ENCODE assay signal across 14 cellular contexts in genomic region chr19:50921391-50922315, GRCh38. TPM values are rescaled to one million over a fixed set of nuclear protein-coding genes. Genes with fewer than 3 reads are reported as not detected.
DNase-seq lines count a peak whose midpoint lies in the region; ATAC-seq, FAIRE-seq and TF ChIP-seq lines count a peak whose summit lies in the region.
"Had no signal": no experiment of that assay in that cellular context is flagged by ENCODE, and none has a peak within 500 bp of the region (broad histone marks: within the 10 kb centered on the region; RNA-seq: fewer than 3 reads in every experiment).

No MANE protein-coding gene starts in this region.

- H3K4me3 Mint-ChIP-seq in activated T-cell treated with anti-CD3 and anti-CD28 coated beads, Interleukin-2, amount 50 U/mL, for 4 hours = no peak overlapping the region
- H3K4me3 Mint-ChIP-seq in stimulated activated naive B cell treated with anti-CD40 and anti-IgM and Interleukin-4, amounts not matched to agents 10 μg/mL and 1 μg/mL and 100 μg/mL, for 72 hours = peak overlapping the region; percentile 14 to 20
- H3K4me3 Mint-ChIP-seq: CD4-positive, CD25-positive, alpha-beta regulatory T cell had no signal

- H3K4me1 Mint-ChIP-seq in activated T-cell treated with anti-CD3 and anti-CD28 coated beads, Interleukin-2, amount 50 U/mL, for 4 hours (ENCODE audit: low read depth) = peaks cover 7% of the 10 kb centered on the region
- H3K4me1 Mint-ChIP-seq in stimulated activated naive B cell treated with anti-CD40 and anti-IgM and Interleukin-4, amounts not matched to agents 10 μg/mL and 1 μg/mL and 100 μg/mL, for 72 hours = peaks cover 9 to 11% of the 10 kb centered on the region in 2 donors

- no peak for DNase-seq in activated T-cell treated with anti-CD3 and anti-CD28 coated beads, Interleukin-2, amount 50 U/mL, for 4 hours
- no peak for DNase-seq in activated T-cell treated with anti-CD3 and anti-CD28 coated beads, Interleukin-2, amount 50 U/mL, for 1 hour
- DNase-seq in NCI-H146 (lab: John Stamatoyannopoulos, UW) (peak; percentile 89), GM12878 (ENCODE audit: low read depth, low spot score) (no peak), cerebellar cortex (ENCODE audit: low spot score) (no peak), HK-2 (ENCODE audit: unreplicated experiment) (no peak), SKM-1 (lab: John Stamatoyannopoulos, UW; ENCODE audit: unreplicated experiment) (no peak)
- no peak for DNase-seq in stimulated activated naive B cell treated with anti-CD40 and anti-IgM and Interleukin-4, amounts not matched to agents 10 μg/mL and 1 μg/mL and 100 μg/mL, for 72 hours

- no peaks in the 10 kb centered on the region for H3K4me1 ChIP-seq in GM12878 (ENCODE audit: control insufficient read depth, insufficient read depth, low read length)

- RAD21 ChIA-PET in GM12878 (lab: Charles Lee; ENCODE audit: unreplicated experiment) = interaction anchor here (0.8 to 2.5 kb wide), 42 partner anchors 10 to 553 kb away, joined by 3 to 41 read pairs (median 5); partner anchors contain the start of genes KLK3 and KLK4

- WGBS in GM12878 (ENCODE audit: insufficient coverage, insufficient replicate concordance, low lambda C conversion rate, missing lambda C conversion rate) = 4% methylated on average over 12 of the region's 12 CpGs

- no peaks in the 10 kb centered on the region for H3K9me3 Mint-ChIP-seq in activated T-cell treated with anti-CD3 and anti-CD28 coated beads, Interleukin-2, amount 50 U/mL, for 4 hours
- no peaks in the 10 kb centered on the region for H3K9me3 Mint-ChIP-seq in stimulated activated naive B cell treated with anti-CD40 and anti-IgM and Interleukin-4, amounts not matched to agents 10 μg/mL and 1 μg/mL and 100 μg/mL, for 72 hours

- H3K4me2 ChIP-seq in GM12878 (ENCODE audit: control insufficient read depth, insufficient read depth) = no peak overlapping the region

- POLR2A ChIA-PET in GM12878 (lab: Charles Lee) = interaction anchor here (0.5 to 1.2 kb wide), 2 partner anchors 121 to 207 kb away, joined by 3 to 4 read pairs; no protein-coding TSS in a partner anchor

- intact Hi-C loops in GM12878 (cut with micrococcal nuclease; ENCODE audit: unreplicated experiment) = loop anchor here (1.0 to 2.0 kb wide), 4 partner anchors 83 to 384 kb away; no protein-coding TSS in a partner anchor

- H3K9me3 ChIP-seq in GM12878 (replicated peaks; ENCODE audit: control insufficient read depth, insufficient read depth, low read length) = no peaks in the 10 kb centered on the region

- SMC1A ChIA-PET in GM12878 (lab: Charles Lee; ENCODE audit: uncharacterized antibody, unreplicated experiment) = interaction anchor here (0.7 to 3.0 kb wide), 34 partner anchors 9 to 564 kb away, joined by 3 to 37 read pairs (median 6); partner anchors contain the start of gene POLD1

- peaks cover 50% of the 10 kb centered on the region for H3K27me3 Mint-ChIP-seq in activated T-cell treated with anti-CD3 and anti-CD28 coated beads, Interleukin-2, amount 50 U/mL, for 4 hours (ENCODE audit: low read depth)
- H3K27me3 Mint-ChIP-seq in stimulated activated naive B cell treated with anti-CD40 and anti-IgM and Interleukin-4, amounts not matched to agents 10 μg/mL and 1 μg/mL and 100 μg/mL, for 72 hours = peaks cover 35 to 51% of the 10 kb centered on the region in 2 donors

- no peaks in the 10 kb centered on the region for H3K36me3 Mint-ChIP-seq in activated T-cell treated with anti-CD3 and anti-CD28 coated beads, Interleukin-2, amount 50 U/mL, for 4 hours (ENCODE audit: insufficient read depth)
- no peaks in the 10 kb centered on the region for H3K36me3 Mint-ChIP-seq in stimulated activated naive B cell treated with anti-CD40 and anti-IgM and Interleukin-4, amounts not matched to agents 10 μg/mL and 1 μg/mL and 100 μg/mL, for 72 hours
- H3K36me3 Mint-ChIP-seq: CD4-positive, CD25-positive, alpha-beta regulatory T cell had no signal

- no peak overlapping the region for H3K4me3 ChIP-seq in GM12878

- no peak overlapping the region for H3K27ac Mint-ChIP-seq in stimulated activated naive B cell treated with anti-CD40 and anti-IgM and Interleukin-4, amounts not matched to agents 10 μg/mL and 1 μg/mL and 100 μg/mL, for 72 hours
- H3K27ac Mint-ChIP-seq: CD4-positive, CD25-positive, alpha-beta regulatory T cell; progenitor cell of endocrine pancreas had no signal

- no peak overlapping the region for H3K27ac ChIP-seq in GM12878 (ENCODE audit: control insufficient read depth, insufficient read depth)

- H4K20me1 ChIP-seq in GM12878 (ENCODE audit: control insufficient read depth, insufficient read depth) = no peaks in the 10 kb centered on the region

- BruUV-seq in GM12878 (replicated peaks; lab: Mats Ljungman, UMichigan) = no TSS peak

- in situ Hi-C loops in GM12878 (cut with MboI) = loop anchor here (10.0 kb wide), 1 partner anchor 387 kb away; no protein-coding TSS in a partner anchor

- H3K9ac ChIP-seq in GM12878 (ENCODE audit: control insufficient read depth, insufficient read depth, low read length) = 0 out of 2 replicates have a peak overlapping the region, but pooled peaks have one; percentile 5

- TF ChIP-seq CTCF in GM12878 (IDR thresholded peaks at IDR 0.05 in 2 of 3, conservative IDR thresholded peaks at IDR 0.05 in 1 of 3; ENCODE audit: control insufficient read depth in 2 of 3, extremely low read depth in 1 of 3, insufficient read depth in 1 of 3, low read depth in 3 of 3, low read length in 3 of 3) = no peak

- ATAC-seq in activated T-cell treated with anti-CD3 and anti-CD28 coated beads, Interleukin-2, amount 50 U/mL, for 4 hours = peak; percentile 32 to 58
- ATAC-seq in GM12878 = peak; percentile 65
- peak; percentile 61 to 68 for ATAC-seq in stimulated activated naive B cell treated with anti-CD40 and anti-IgM and Interleukin-4, amounts not matched to agents 10 μg/mL and 1 μg/mL and 100 μg/mL, for 72 hours (replicated peaks)

- no peak for TF ChIP-seq POLR2A in GM12878 (IDR thresholded peaks at IDR 0.05; ENCODE audit: low read depth, low read length)

- H3K36me3 ChIP-seq in GM12878 (ENCODE audit: control insufficient read depth in 2 of 2, insufficient read depth in 2 of 2, low read length in 1 of 2) = no peaks in the 10 kb centered on the region

- CTCF ChIA-PET in GM12878 (lab: Yijun Ruan, JAX) = interaction anchor here (0.6 to 4.5 kb wide), 58 partner anchors 10 to 693 kb away, joined by 3 to 42 read pairs (median 5); partner anchors contain the start of genes ACP4, KLK2, KLK3 and KLK4

- FAIRE-seq in GM12878 (lab: Jason Lieb, UNC) = no peak
- FAIRE-seq: HTR-8/SVneo had no signal

- H3K27me3 ChIP-seq in GM12878 (replicated peaks in 1 of 2; ENCODE audit: control insufficient read depth in 2 of 2, insufficient read depth in 2 of 2, low read length in 1 of 2) = no peaks in the 10 kb centered on the region

- TF ChIP-seq EP300 in GM12878 (IDR thresholded peaks at IDR 0.05; ENCODE audit: borderline replicate concordance in 1 of 2, control insufficient read depth in 1 of 2, low read depth in 2 of 2, low read length in 2 of 2) = no peak

- H3K79me2 ChIP-seq in GM12878 (ENCODE audit: control insufficient read depth, insufficient read depth, low read length) = no peaks in the 10 kb centered on the region

- H2AFZ ChIP-seq in GM12878 (ENCODE audit: control insufficient read depth, low read depth, low read length) = peak overlapping the region; percentile 18; the same call in 1 of the 2 replicates

- TF ChIP-seq RAD21 in GM12878 (IDR thresholded peaks at IDR 0.05; ENCODE audit: insufficient read depth, low read depth, low read length) = no peak

RNA-seq across cellular contexts. Expression of gene KLK4, which starts 10.5 kb away (rescaled TPM):
- not detected for total RNA-seq in activated T-cell treated with anti-CD3 and anti-CD28 coated beads, Interleukin-2, amount 50 U/mL, for 4 hours
- total RNA-seq in GM12878 (2013; cell fraction: nucleolus; rRNA removed) = 0.81 TPM in 1 of 2 replicates, not detected in the other
- total RNA-seq in GM12878 (2014; rRNA removed) = not detected in 2 replicates
- total RNA-seq in GM12878 (2014; rRNA removed; fragmentation: Illumina TruSeq; extraction: Trizol) = 0.14 TPM in 1 of 2 replicates, not detected in the other
- not detected in 2 replicates for total RNA-seq in GM12878 (2021)
- polyA plus RNA-seq in GM12878 (2011; ENCODE audit: low read depth) = not detected
- 0.13 and 0.31 TPM in 2 replicates for polyA plus RNA-seq in GM12878 (2011; rRNA removed)
- polyA plus RNA-seq in GM12878 (2011; cell fraction: cytosol; rRNA removed) = 0.40 and 0.84 TPM in 2 replicates
- polyA plus RNA-seq in GM12878 (2011; cell fraction: nucleus; rRNA removed) = 0.73 and 1.4 TPM in 2 replicates
- polyA plus RNA-seq in GM12878 (2012) = 0.28 and 1.5 TPM in 2 replicates
- polyA plus RNA-seq in GM12878 (2014; fragmentation: Illumina TruSeq; extraction: Trizol) = 0.06 TPM in 1 of 2 replicates, not detected in the other
- polyA plus RNA-seq in GM12878 (2014; fragmentation: Nextera tagmentation; extraction: Ambion mirVana) = not detected
- not detected in 2 replicates for polyA plus RNA-seq in GM12878 (2014; rRNA removed)
- polyA plus RNA-seq in GM12878 (2016; fragmentation: Nextera tagmentation; extraction: Ambion mirVana) = not detected
- not detected in 2 replicates for polyA minus RNA-seq in GM12878 (2011; rRNA and poly(A)+ RNA removed)
- polyA minus RNA-seq in GM12878 (2011; cell fraction: cytosol; rRNA and poly(A)+ RNA removed) = not detected in 2 replicates
- 0.67 TPM in 1 of 2 replicates, not detected in the other for polyA minus RNA-seq in GM12878 (2011; cell fraction: nucleus; rRNA and poly(A)+ RNA removed)
- total RNA-seq: CD4-positive, CD25-positive, alpha-beta regulatory T cell; H4; left cardiac atrium; progenitor cell of endocrine pancreas had no signal
- polyA plus RNA-seq: adipose tissue; CD4-positive, CD25-positive, alpha-beta regulatory T cell had no signal

RNA-seq across cellular contexts. Expression of gene KLK5, which starts 31.2 kb away (rescaled TPM):
- not detected for total RNA-seq in activated T-cell treated with anti-CD3 and anti-CD28 coated beads, Interleukin-2, amount 50 U/mL, for 4 hours
- not detected in 2 replicates for total RNA-seq in GM12878 (2013; cell fraction: nucleolus; rRNA removed)
- total RNA-seq in GM12878 (2014; rRNA removed) (not detected in 2 replicates), GM12878 (2014; rRNA removed; fragmentation: Illumina TruSeq; extraction: Trizol) (not detected in 2 replicates), GM12878 (2021) (not detected in 2 replicates)
- not detected for polyA plus RNA-seq in GM12878 (2011; ENCODE audit: low read depth)
- polyA plus RNA-seq in GM12878 (2011; rRNA removed) (0.16 TPM in 1 of 2 replicates, not detected in the other), GM12878 (2014; fragmentation: Illumina TruSeq; extraction: Trizol) (not detected in 2 replicates), GM12878 (2014; fragmentation: Nextera tagmentation; extraction: Ambion mirVana) (not detected), GM12878 (2014; rRNA removed) (not detected in 2 replicates), GM12878 (2016; fragmentation: Nextera tagmentation; extraction: Ambion mirVana) (not detected)
- not detected in 2 replicates for polyA plus RNA-seq in GM12878 (2011; cell fraction: cytosol; rRNA removed)
- not detected in 2 replicates for polyA plus RNA-seq in GM12878 (2011; cell fraction: nucleus; rRNA removed)
- not detected in 2 replicates for polyA plus RNA-seq in GM12878 (2012)
- not detected in 2 replicates for polyA minus RNA-seq in GM12878 (2011; rRNA and poly(A)+ RNA removed)
- not detected in 2 replicates for polyA minus RNA-seq in GM12878 (2011; cell fraction: cytosol; rRNA and poly(A)+ RNA removed)
- polyA minus RNA-seq in GM12878 (2011; cell fraction: nucleus; rRNA and poly(A)+ RNA removed) = not detected in 2 replicates
- total RNA-seq: CD4-positive, CD25-positive, alpha-beta regulatory T cell; H4; progenitor cell of endocrine pancreas had no signal
- polyA plus RNA-seq: CD4-positive, CD25-positive, alpha-beta regulatory T cell had no signal

RNA-seq across cellular contexts. Expression of gene KLK6, which starts 47.7 kb away (rescaled TPM):
- not detected for total RNA-seq in activated T-cell treated with anti-CD3 and anti-CD28 coated beads, Interleukin-2, amount 50 U/mL, for 4 hours
- not detected in 2 replicates for total RNA-seq in GM12878 (2013; cell fraction: nucleolus; rRNA removed)
- total RNA-seq in GM12878 (2014; rRNA removed) = not detected in 2 replicates
- total RNA-seq in GM12878 (2014; rRNA removed; fragmentation: Illumina TruSeq; extraction: Trizol) = not detected in 2 replicates
- total RNA-seq in GM12878 (2021) = not detected in 2 replicates
- not detected for polyA plus RNA-seq in GM12878 (2011; ENCODE audit: low read depth)
- not detected in 2 replicates for polyA plus RNA-seq in GM12878 (2011; rRNA removed)
- not detected in 2 replicates for polyA plus RNA-seq in GM12878 (2011; cell fraction: cytosol; rRNA removed)
- polyA plus RNA-seq in GM12878 (2011; cell fraction: nucleus; rRNA removed) = not detected in 2 replicates
- polyA plus RNA-seq in GM12878 (2012) = not detected in 2 replicates
- polyA plus RNA-seq in GM12878 (2014; fragmentation: Illumina TruSeq; extraction: Trizol) = not detected in 2 replicates
- polyA plus RNA-seq in GM12878 (2014; fragmentation: Nextera tagmentation; extraction: Ambion mirVana) = not detected
- not detected in 2 replicates for polyA plus RNA-seq in GM12878 (2014; rRNA removed)
- not detected for polyA plus RNA-seq in GM12878 (2016; fragmentation: Nextera tagmentation; extraction: Ambion mirVana)
- not detected in 2 replicates for polyA minus RNA-seq in GM12878 (2011; rRNA and poly(A)+ RNA removed)
- not detected in 2 replicates for polyA minus RNA-seq in GM12878 (2011; cell fraction: cytosol; rRNA and poly(A)+ RNA removed)
- polyA minus RNA-seq in GM12878 (2011; cell fraction: nucleus; rRNA and poly(A)+ RNA removed) = not detected in 2 replicates
- total RNA-seq: CD4-positive, CD25-positive, alpha-beta regulatory T cell; H4; left cardiac atrium had no signal
- polyA plus RNA-seq: CD4-positive, CD25-positive, alpha-beta regulatory T cell had no signal

RNA-seq across cellular contexts. Expression of gene KLK2, which starts 48.4 kb away (rescaled TPM):
- total RNA-seq in activated T-cell treated with anti-CD3 and anti-CD28 coated beads, Interleukin-2, amount 50 U/mL, for 4 hours = not detected
- 2.7 and 3.1 TPM in 2 replicates for total RNA-seq in GM12878 (2013; cell fraction: nucleolus; rRNA removed)
- total RNA-seq in GM12878 (2014; rRNA removed) = 0.96 and 2.4 TPM in 2 replicates
- 0.83 and 1.3 TPM in 2 replicates for total RNA-seq in GM12878 (2014; rRNA removed; fragmentation: Illumina TruSeq; extraction: Trizol)
- total RNA-seq in GM12878 (2021) = 1.6 and 1.8 TPM in 2 replicates
- polyA plus RNA-seq in GM12878 (2011; ENCODE audit: low read depth) = 2.2 TPM
- 0.37 and 0.79 TPM in 2 replicates for polyA plus RNA-seq in GM12878 (2011; rRNA removed)
- 0.64 and 0.87 TPM in 2 replicates for polyA plus RNA-seq in GM12878 (2011; cell fraction: cytosol; rRNA removed)
- polyA plus RNA-seq in GM12878 (2011; cell fraction: nucleus; rRNA removed) = 3.2 and 5.3 TPM in 2 replicates
- polyA plus RNA-seq in GM12878 (2012) = 3.8 and 5.3 TPM in 2 replicates
- polyA plus RNA-seq in GM12878 (2014; fragmentation: Illumina TruSeq; extraction: Trizol) = 2.4 and 3.1 TPM in 2 replicates
- under 1 TPM; 0.19 to 0.55 TPM for polyA plus RNA-seq in GM12878 (2014; fragmentation: Nextera tagmentation; extraction: Ambion mirVana)
- polyA plus RNA-seq in GM12878 (2014; rRNA removed) = 3.1 and 4.0 TPM in 2 replicates
- 1 to 10 TPM; 1.1 to 3.0 TPM for polyA plus RNA-seq in GM12878 (2016; fragmentation: Nextera tagmentation; extraction: Ambion mirVana)
- 0.51 and 1.5 TPM in 2 replicates for polyA minus RNA-seq in GM12878 (2011; rRNA and poly(A)+ RNA removed)
- not detected in 2 replicates for polyA minus RNA-seq in GM12878 (2011; cell fraction: cytosol; rRNA and poly(A)+ RNA removed)
- polyA minus RNA-seq in GM12878 (2011; cell fraction: nucleus; rRNA and poly(A)+ RNA removed) = 1.5 and 1.8 TPM in 2 replicates
- total RNA-seq: CD4-positive, CD25-positive, alpha-beta regulatory T cell; H4; left cardiac atrium; progenitor cell of endocrine pancreas had no signal
- polyA plus RNA-seq: CD4-positive, CD25-positive, alpha-beta regulatory T cell had no signal
